In genomic region chr2:239590995-239591915, GRCh38 we compare ENCODE assay signal across 1 cellular context.
TF ChIP-seq lines count a peak whose summit lies in the region.

No MANE protein-coding gene starts in this region.

TF ChIP-seq in H1, 55 proteins besides CTCF, POLR2A, EP300 and RAD21 (continued from another document):
- TF ChIP-seq CHD7 (IDR thresholded peaks at IDR 0.05; ENCODE audit: insufficient replicate concordance, low read length) = no peak
